ENCODE assay signal across 1 cellular context in the genomic region with DNA sequence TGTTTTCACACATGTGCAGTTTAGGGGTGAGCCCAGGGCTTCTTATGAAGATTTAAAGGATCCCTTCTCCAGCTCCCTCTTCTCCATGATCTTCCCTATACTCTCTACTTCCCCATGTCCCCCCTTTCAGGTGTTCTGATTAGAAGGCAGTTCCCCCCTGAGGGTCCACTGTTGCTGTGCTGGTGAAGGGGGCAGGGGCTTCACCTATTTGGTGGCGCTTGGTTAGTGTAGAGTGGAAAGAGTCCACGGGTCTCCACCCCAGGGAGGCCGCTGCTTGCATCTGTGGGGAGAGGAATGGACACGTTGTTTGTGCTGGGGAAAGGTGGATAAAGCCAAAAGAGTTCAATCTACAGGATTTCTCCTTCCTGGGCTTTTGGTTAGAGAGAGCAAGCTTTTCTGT.
TF ChIP-seq lines count a peak whose summit lies in the region.

No MANE protein-coding gene starts in this region.

TF ChIP-seq in K562, 482 proteins besides CTCF, POLR2A, EP300 and RAD21 (continued from another document):
- TF ChIP-seq RREB1 (CRISPR knock-in tag; IDR thresholded peaks at IDR 0.05) (no peak), SMARCB1 (IDR thresholded peaks at IDR 0.05; ENCODE audit: insufficient read length, low read depth) (no peak), GATA2 (CRISPR knock-in tag; IDR thresholded peaks at IDR 0.05) (no peak), HDAC1 (IDR thresholded peaks at IDR 0.05) (no peak), BCL6 (CRISPR knock-in tag; IDR thresholded peaks at IDR 0.05) (no peak), RFX1 (IDR thresholded peaks at IDR 0.05) (no peak), CREM (IDR thresholded peaks at IDR 0.05; ENCODE audit: low read depth) (no peak), CSDE1 (IDR thresholded peaks at IDR 0.05) (no peak), EWSR1 (IDR thresholded peaks at IDR 0.05; ENCODE audit: borderline replicate concordance, low read depth, partially characterized antibody) (no peak), RBBP5 (IDR thresholded peaks at IDR 0.05; ENCODE audit: borderline replicate concordance, insufficient read depth, low read length, poor library complexity, severe bottlenecking) (no peak), ZNF512 (tag; IDR thresholded peaks at IDR 0.05) (no peak), NFIC (IDR thresholded peaks at IDR 0.05) (no peak), ZBTB9 (CRISPR knock-in tag; IDR thresholded peaks at IDR 0.05) (no peak), ZBTB11 (CRISPR knock-in tag; IDR thresholded peaks at IDR 0.05) (no peak), RFX7 (CRISPR knock-in tag; IDR thresholded peaks at IDR 0.05) (no peak), TRIM24 (IDR thresholded peaks at IDR 0.05) (no peak), ZNF586 (CRISPR knock-in tag; conservative IDR thresholded peaks at IDR 0.05) (no peak), CHD4 (IDR thresholded peaks at IDR 0.05; ENCODE audit: insufficient read depth, insufficient replicate concordance, low read depth, low read length, poor library complexity, severe bottlenecking) (no peak)
- TF ChIP-seq, protein P1, sequence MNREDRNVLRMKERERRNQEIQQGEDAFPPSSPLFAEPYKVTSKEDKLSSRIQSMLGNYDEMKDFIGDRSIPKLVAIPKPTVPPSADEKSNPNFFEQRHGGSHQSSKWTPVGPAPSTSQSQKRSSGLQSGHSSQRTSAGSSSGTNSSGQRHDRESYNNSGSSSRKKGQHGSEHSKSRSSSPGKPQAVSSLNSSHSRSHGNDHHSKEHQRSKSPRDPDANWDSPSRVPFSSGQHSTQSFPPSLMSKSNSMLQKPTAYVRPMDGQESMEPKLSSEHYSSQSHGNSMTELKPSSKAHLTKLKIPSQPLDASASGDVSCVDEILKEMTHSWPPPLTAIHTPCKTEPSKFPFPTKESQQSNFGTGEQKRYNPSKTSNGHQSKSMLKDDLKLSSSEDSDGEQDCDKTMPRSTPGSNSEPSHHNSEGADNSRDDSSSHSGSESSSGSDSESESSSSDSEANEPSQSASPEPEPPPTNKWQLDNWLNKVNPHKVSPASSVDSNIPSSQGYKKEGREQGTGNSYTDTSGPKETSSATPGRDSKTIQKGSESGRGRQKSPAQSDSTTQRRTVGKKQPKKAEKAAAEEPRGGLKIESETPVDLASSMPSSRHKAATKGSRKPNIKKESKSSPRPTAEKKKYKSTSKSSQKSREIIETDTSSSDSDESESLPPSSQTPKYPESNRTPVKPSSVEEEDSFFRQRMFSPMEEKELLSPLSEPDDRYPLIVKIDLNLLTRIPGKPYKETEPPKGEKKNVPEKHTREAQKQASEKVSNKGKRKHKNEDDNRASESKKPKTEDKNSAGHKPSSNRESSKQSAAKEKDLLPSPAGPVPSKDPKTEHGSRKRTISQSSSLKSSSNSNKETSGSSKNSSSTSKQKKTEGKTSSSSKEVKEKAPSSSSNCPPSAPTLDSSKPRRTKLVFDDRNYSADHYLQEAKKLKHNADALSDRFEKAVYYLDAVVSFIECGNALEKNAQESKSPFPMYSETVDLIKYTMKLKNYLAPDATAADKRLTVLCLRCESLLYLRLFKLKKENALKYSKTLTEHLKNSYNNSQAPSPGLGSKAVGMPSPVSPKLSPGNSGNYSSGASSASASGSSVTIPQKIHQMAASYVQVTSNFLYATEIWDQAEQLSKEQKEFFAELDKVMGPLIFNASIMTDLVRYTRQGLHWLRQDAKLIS (CRISPR knock-in tag; IDR thresholded peaks at IDR 0.05), result no peak
TF ChIP-seq in K562: peak in this region for 0.
